16 cellular contexts compared by ENCODE assay signal in genomic region chr5:98605010-98605425, GRCh38.
DNase-seq lines count a peak whose midpoint lies in the region; ATAC-seq and TF ChIP-seq lines count a peak whose summit lies in the region.
"Had no signal": no experiment of that assay in that cellular context is flagged by ENCODE, and none has a peak within 500 bp of the region (broad histone marks: within the 10 kb centered on the region; RNA-seq: fewer than 3 reads in every experiment).

No MANE protein-coding gene starts in this region.

- peak overlapping the region in 1 of 2 experiments; percentile 39 for H2BK12ac ChIP-seq in mesenchymal stem cell (ENCODE audit: low read length in 2 of 2)

- H3K4me3 ChIP-seq in astrocyte of the spinal cord (ENCODE audit: low read depth, low read length) (no peak overlapping the region), mesenchymal stem cell (ENCODE audit: insufficient read depth in 1 of 2, low read depth in 1 of 2, low read length in 2 of 2) (no peak overlapping the region)
- H3K4me3 ChIP-seq: cardiac muscle cell, Peyer's patch had no signal

- H2BK5ac ChIP-seq in mesenchymal stem cell (ENCODE audit: low read depth, low read length, poor library complexity, severe bottlenecking), result no peak overlapping the region

- no peak overlapping the region for H4K8ac ChIP-seq in mesenchymal stem cell (ENCODE audit: low read length)

- H2BK120ac ChIP-seq in mesenchymal stem cell (ENCODE audit: low read depth, low read length), result no peak overlapping the region

- no peak overlapping the region for H3K18ac ChIP-seq in mesenchymal stem cell (ENCODE audit: low read depth in 1 of 2, low read length in 2 of 2)

- H3K27ac ChIP-seq in mesenchymal stem cell (ENCODE audit: low read length, poor library complexity, severe bottlenecking), result peak overlapping the region; percentile 44
- H3K27ac ChIP-seq: cardiac muscle cell, Peyer's patch had no signal

- H3K36me3 ChIP-seq in mesenchymal stem cell (ENCODE audit: control insufficient read depth in 1 of 2, insufficient read depth in 2 of 2, low read depth in 1 of 2, low read length in 2 of 2), result no peaks in the 10 kb centered on the region
- H3K36me3 ChIP-seq: cardiac muscle cell, Peyer's patch had no signal

- no peak for ATAC-seq in GM21390 (IDR thresholded peaks at IDR 0.05; ENCODE audit: unreplicated experiment)

- no peak overlapping the region for H3K14ac ChIP-seq in mesenchymal stem cell (ENCODE audit: low read length in 2 of 2)

- no peak overlapping the region for H3K4me2 ChIP-seq in mesenchymal stem cell (ENCODE audit: low read length, poor library complexity, severe bottlenecking)

- H3K4me1 ChIP-seq in mesenchymal stem cell (ENCODE audit: control insufficient read depth, insufficient read depth, low read depth, low read length), result peaks cover 2% of the 10 kb centered on the region
- H3K4me1 ChIP-seq: Peyer's patch had no signal

- no peak overlapping the region for H3K9ac ChIP-seq in mesenchymal stem cell (ENCODE audit: low read length)

- H3K9me3 ChIP-seq in mesenchymal stem cell (ENCODE audit: control insufficient read depth, low read length), result no peaks in the 10 kb centered on the region
- H3K9me3 ChIP-seq: Peyer's patch had no signal

- DNase-seq in NCI-H1092 treated with DMSO at 0.1 percent for 48 hours (lab: John Stamatoyannopoulos, UW) (peak; percentile 11), NCI-H1092 (lab: John Stamatoyannopoulos, UW) (no peak), astrocyte of the spinal cord (ENCODE audit: low read depth, low spot score) (peak; percentile 87), mesenchymal stem cell (peak; percentile 12), middle frontal gyrus (ENCODE audit: extremely low spot score, low spot score) (no peak), T-helper 9 cell (no peak)
- DNase-seq in stimulated activated CD4-positive, alpha-beta T cell treated with anti-CD3 and anti-CD28 coated beads, Interleukin-15, amount 100 ng/mL, for 24 hours, result no peak
- DNase-seq: 8988T; activated B cell treated with CpG ODN at 0.5 μM for 24 hours; activated naive CD4-positive, alpha-beta T cell treated with anti-CD3 and anti-CD28 coated beads, Interleukin-2, amount 50 U/mL, for 16 hours; head of caudate nucleus; Peyer's patch; stimulated activated CD4-positive, alpha-beta T cell treated with anti-CD3 and anti-CD28 coated beads, Interleukin-4, amount 100 ng/mL, for 24 hours; SW 1271 had no signal

- 50% methylated on average over 1 of the region's 3 CpGs for WGBS in mesenchymal stem cell

- no peak overlapping the region for H2AK5ac ChIP-seq in mesenchymal stem cell (ENCODE audit: low read length, severe bottlenecking)

- in situ Hi-C loops in astrocyte of the spinal cord (cut with HindIII; ENCODE audit: low sequenced_read_pairs), result no loop called here

- no peak overlapping the region for H3K23ac ChIP-seq in mesenchymal stem cell (ENCODE audit: low read length in 2 of 2)

- H2AFZ ChIP-seq in mesenchymal stem cell (ENCODE audit: low read depth, low read length), result no peak overlapping the region

- no peak overlapping the region for H4K91ac ChIP-seq in mesenchymal stem cell (ENCODE audit: low read length)

- H3K27me3 ChIP-seq in mesenchymal stem cell (ENCODE audit: control insufficient read depth in 1 of 2, insufficient read depth in 1 of 2, low read length in 2 of 2), result no peaks in the 10 kb centered on the region
- H3K27me3 ChIP-seq: cardiac muscle cell, Peyer's patch had no signal

- no peak overlapping the region for H3K4ac ChIP-seq in mesenchymal stem cell (ENCODE audit: low read depth in 1 of 2, low read length in 2 of 2)

- H2BK15ac ChIP-seq in mesenchymal stem cell (ENCODE audit: low read depth, poor library complexity, severe bottlenecking), result no peak overlapping the region

- H3K79me1 ChIP-seq in mesenchymal stem cell (replicated peaks; ENCODE audit: low read length, poor library complexity, severe bottlenecking), result no peaks in the 10 kb centered on the region

- TF ChIP-seq CTCF in astrocyte of the spinal cord (IDR thresholded peaks at IDR 0.05; ENCODE audit: low read depth, low read length), result no peak

Comparison
In these comparisons a context has a peak if more than half of its experiments do, and no peak if none do; other contexts are left out.
1. DNase-seq: peak in NCI-H1092 treated with DMSO at 0.1 percent for 48 hours (single experiment), astrocyte of the spinal cord (single experiment) and mesenchymal stem cell (single experiment); none in NCI-H1092 (single experiment), middle frontal gyrus (single experiment), T-helper 9 cell (single experiment) and stimulated activated CD4-positive, alpha-beta T cell treated with anti-CD3 and anti-CD28 coated beads, Interleukin-15, amount 100 ng/mL, for 24 hours (single experiment).